ENCODE assay signal across 7 cellular contexts in genomic region chr3:39065197-39065596, GRCh38. TPM values are rescaled to one million over a fixed set of nuclear protein-coding genes. Genes with fewer than 3 reads are reported as not detected.
DNase-seq lines count a peak whose midpoint lies in the region; ATAC-seq, FAIRE-seq and TF ChIP-seq lines count a peak whose summit lies in the region.

No MANE protein-coding gene starts in this region.

- H3K27me3 ChIP-seq in dorsolateral prefrontal cortex, result no peaks in the 10 kb centered on the region

- DNase-seq in EH (ENCODE audit: low read depth) (peak; percentile 56), GM19239 (ENCODE audit: insufficient read length, low spot score) (peak; percentile 25), RPMI7951 (ENCODE audit: low read depth) (peak; percentile 19), dorsolateral prefrontal cortex (peak in 1 of 10 donors; percentile 19), osteocyte (ENCODE audit: extremely low spot score, unreplicated experiment) (no peak), epidermal melanocyte (ENCODE audit: insufficient read length, low spot score) (no peak)

- ATAC-seq in HG03097 (IDR thresholded peaks at IDR 0.05; ENCODE audit: low FRiP score, unreplicated experiment), result peak; percentile 84

- intact Hi-C loops in dorsolateral prefrontal cortex (cut with DNase I), result no loop called here

- H3K36me3 Mint-ChIP-seq in osteocyte (ENCODE audit: unreplicated experiment), result peaks cover 19% of the 10 kb centered on the region

- H3K9me3 Mint-ChIP-seq in osteocyte (ENCODE audit: unreplicated experiment), result no peaks in the 10 kb centered on the region

- H3K27ac Mint-ChIP-seq in osteocyte (ENCODE audit: unreplicated experiment), result no peak overlapping the region

- H3K4me3 ChIP-seq in dorsolateral prefrontal cortex, result no peak overlapping the region

- TF ChIP-seq CTCF in dorsolateral prefrontal cortex (IDR thresholded peaks at IDR 0.05 in 54 of 56, conservative IDR thresholded peaks at IDR 0.05 in 2 of 56; ENCODE audit: low read depth in 1 of 56, partially characterized antibody in 56 of 56) (peak in 40 of 56 donors; percentile 12 to 49 (median 32)), osteocyte (IDR thresholded peaks at IDR 0.05) (peak; percentile 46)

- H3K27me3 Mint-ChIP-seq in osteocyte (ENCODE audit: unreplicated experiment), result no peaks in the 10 kb centered on the region

- H3K27ac ChIP-seq in dorsolateral prefrontal cortex, result peak overlapping the region in 8 of 59 donors; percentile 8 to 58 (median 26)

- peaks cover 5% of the 10 kb centered on the region for H3K4me1 Mint-ChIP-seq in osteocyte (ENCODE audit: unreplicated experiment)

- H3K4me3 Mint-ChIP-seq in osteocyte (ENCODE audit: unreplicated experiment), result no peak overlapping the region

- peak; percentile 88 for FAIRE-seq in GM19239 (lab: Jason Lieb, UNC)

RNA-seq across cellular contexts. Expression of gene WDR48, which starts 13.4 kb away (rescaled TPM):
- 26.8 and 26.9 TPM in 2 replicates for total RNA-seq in RPMI7951 (2014; rRNA removed; shearing (Covaris generic))
- total RNA-seq in dorsolateral prefrontal cortex, result 10 to 100 TPM; 45.0 to 93.1 (median 69.8) TPM
- total RNA-seq in osteocyte, result 44.5 and 45.4 TPM in 2 replicates

RNA-seq across cellular contexts. Expression of gene SCN11A, which starts 13.5 kb away (rescaled TPM):
- total RNA-seq in RPMI7951 (2014; rRNA removed; shearing (Covaris generic)), result not detected in 2 replicates
- total RNA-seq in dorsolateral prefrontal cortex, result 1 to 10 TPM in 13 of 120 experiments, under 1 TPM in 107; 0.19 to 1.4 (median 0.68) TPM
- 0.08 and 0.18 TPM in 2 replicates for total RNA-seq in osteocyte

RNA-seq across cellular contexts. Expression of gene GORASP1, which starts 42.2 kb away (rescaled TPM):
- total RNA-seq in RPMI7951 (2014; rRNA removed; shearing (Covaris generic)), result 27.9 and 29.2 TPM in 2 replicates
- total RNA-seq in dorsolateral prefrontal cortex (10 to 100 TPM; 52.3 to 94.4 (median 70.3) TPM), osteocyte (54.3 and 62.1 TPM in 2 replicates)

RNA-seq across cellular contexts. Expression of gene TTC21A, which starts 42.3 kb away (rescaled TPM):
- 0.60 and 1.2 TPM in 2 replicates for total RNA-seq in RPMI7951 (2014; rRNA removed; shearing (Covaris generic))
- 10 to 100 TPM; 12.8 to 44.7 (median 24.4) TPM for total RNA-seq in dorsolateral prefrontal cortex
- 8.7 and 10.3 TPM in 2 replicates for total RNA-seq in osteocyte

Comparison
In these comparisons a context has a peak if more than half of its experiments do, and no peak if none do; other contexts are left out.
1. DNase-seq: peak in EH (single experiment), GM19239 (single experiment) and RPMI7951 (single experiment); none in osteocyte (single experiment) and epidermal melanocyte (single experiment).